ENCODE assay signal across 1 cellular context in the genomic region with DNA sequence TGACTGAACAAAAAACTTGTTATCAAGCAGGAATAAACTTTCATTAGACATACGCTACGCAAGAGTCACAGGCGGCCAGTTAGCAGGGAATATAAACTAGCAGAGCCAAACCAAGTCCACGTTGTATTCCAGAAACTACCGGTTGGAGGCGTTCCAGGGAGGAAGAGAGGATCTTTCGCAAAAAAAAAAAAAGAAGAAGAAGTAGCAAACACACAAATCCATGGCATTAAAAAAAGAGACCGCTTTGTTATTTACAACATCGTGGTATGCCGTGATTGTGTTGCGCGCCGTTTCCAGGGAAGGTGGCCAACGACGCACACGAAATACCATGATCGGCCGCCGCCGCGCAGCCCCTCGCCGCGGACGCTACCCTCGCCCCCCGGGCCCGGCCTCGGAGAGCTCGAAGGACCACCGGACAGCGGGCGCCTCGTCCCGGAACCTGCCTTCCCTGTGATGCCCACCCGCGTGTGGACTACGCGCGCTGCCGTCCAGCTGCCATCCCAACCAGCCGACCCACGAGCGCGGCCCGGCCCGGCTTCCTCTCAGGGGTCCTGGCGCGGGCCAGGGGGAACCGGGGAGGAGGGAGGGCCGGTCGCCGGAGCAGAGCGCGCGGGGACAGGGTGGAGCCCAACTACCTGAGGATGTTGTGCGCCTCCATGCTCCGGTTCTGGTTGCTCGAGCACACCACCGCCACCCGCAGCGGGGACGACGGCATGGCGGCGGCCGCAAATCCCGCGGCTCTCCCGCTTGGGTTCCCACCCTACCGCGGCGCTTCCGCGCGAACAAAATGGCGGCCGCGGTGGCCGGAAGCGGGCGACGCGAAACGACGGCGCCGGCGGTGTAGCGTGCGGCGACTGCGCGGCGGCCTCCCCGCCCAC.
TF ChIP-seq lines count a peak whose summit lies in the region.

No MANE protein-coding gene starts in this region.

TF ChIP-seq in HepG2, 621 proteins besides CTCF, POLR2A, EP300 and RAD21 (continued from another document and continues in another):
- TF ChIP-seq HES4 (CRISPR knock-in tag; IDR thresholded peaks at IDR 0.05; ENCODE audit: borderline replicate concordance) (peak; percentile 67; the same call in 1 of the 2 replicates), SETDB1 (CRISPR knock-in tag; IDR thresholded peaks at IDR 0.05; ENCODE audit: borderline replicate concordance) (no peak), ZMYM2 (CRISPR knock-in tag; IDR thresholded peaks at IDR 0.05) (no peak), ZNF614 (CRISPR knock-in tag; IDR thresholded peaks at IDR 0.05; ENCODE audit: borderline replicate concordance) (no peak), ZBTB46 (CRISPR knock-in tag; IDR thresholded peaks at IDR 0.05; ENCODE audit: borderline replicate concordance) (no peak), SMYD3 (CRISPR knock-in tag; IDR thresholded peaks at IDR 0.05) (no peak), KLF15 (CRISPR knock-in tag; IDR thresholded peaks at IDR 0.05; ENCODE audit: borderline replicate concordance) (no peak), GABPB1 (CRISPR knock-in tag; IDR thresholded peaks at IDR 0.05) (peak; percentile 90; the same call in 1 of the 2 replicates), SMAD1 (CRISPR knock-in tag; IDR thresholded peaks at IDR 0.05; ENCODE audit: borderline replicate concordance, low read depth) (no peak), ZNF740 (CRISPR knock-in tag; IDR thresholded peaks at IDR 0.05) (no peak), EEA1 (CRISPR knock-in tag; IDR thresholded peaks at IDR 0.05; ENCODE audit: borderline replicate concordance) (0 out of 2 replicates have a peak, but pooled peaks have one; percentile 44), MEIS2 (CRISPR knock-in tag; IDR thresholded peaks at IDR 0.05) (no peak), NBN (conservative IDR thresholded peaks at IDR 0.05) (no peak), AGO2 (optimal IDR thresholded peaks at IDR 0.05; ENCODE audit: low read depth, low read length) (peak; percentile 84), RFX1 (IDR thresholded peaks at IDR 0.05) (no peak), ZNF883 (CRISPR knock-in tag; IDR thresholded peaks at IDR 0.05; ENCODE audit: not compliant biosample characterization) (no peak), FOSL2 (CRISPR knock-in tag; IDR thresholded peaks at IDR 0.05) (no peak), SMAD3 (CRISPR knock-in tag; IDR thresholded peaks at IDR 0.05) (no peak), ZFP90 (CRISPR knock-in tag; IDR thresholded peaks at IDR 0.05; ENCODE audit: borderline replicate concordance) (no peak), ONECUT2 (CRISPR knock-in tag; IDR thresholded peaks at IDR 0.05) (no peak), ZBTB21 (CRISPR knock-in tag; IDR thresholded peaks at IDR 0.05) (no peak), ZNF276 (CRISPR knock-in tag; IDR thresholded peaks at IDR 0.05; ENCODE audit: low read depth) (no peak), SOX13 (IDR thresholded peaks at IDR 0.05) (no peak), SOX13 (CRISPR knock-in tag; conservative IDR thresholded peaks at IDR 0.05 in 1 of 2, IDR thresholded peaks at IDR 0.05 in 1 of 2) (no peak), DDIT3 (CRISPR knock-in tag; IDR thresholded peaks at IDR 0.05) (no peak), ZNF432 (CRISPR knock-in tag; IDR thresholded peaks at IDR 0.05; ENCODE audit: borderline replicate concordance) (no peak), ZNF430 (CRISPR knock-in tag; IDR thresholded peaks at IDR 0.05) (peak; percentile 74; the same call in 1 of the 2 replicates), NFKB2 (CRISPR knock-in tag; IDR thresholded peaks at IDR 0.05; ENCODE audit: borderline replicate concordance) (no peak; the same call in 1 of the 2 replicates), HDAC6 (IDR thresholded peaks at IDR 0.05; ENCODE audit: low read depth, low read length) (no peak), GABPA (IDR thresholded peaks at IDR 0.05; ENCODE audit: low read depth, low read length) (peak; percentile 46), GABPA (CRISPR knock-in tag; IDR thresholded peaks at IDR 0.05; ENCODE audit: low read depth) (no peak), AHR (CRISPR knock-in tag; IDR thresholded peaks at IDR 0.05) (no peak), ELK4 (CRISPR knock-in tag; IDR thresholded peaks at IDR 0.05; ENCODE audit: borderline replicate concordance) (no peak), RFX5 (IDR thresholded peaks at IDR 0.05; ENCODE audit: low read depth, low read length) (no peak), GLI4 (CRISPR knock-in tag; IDR thresholded peaks at IDR 0.05; ENCODE audit: borderline replicate concordance) (no peak), ZNF251 (CRISPR knock-in tag; IDR thresholded peaks at IDR 0.05) (no peak), ZBTB1 (CRISPR knock-in tag; IDR thresholded peaks at IDR 0.05; ENCODE audit: borderline replicate concordance) (no peak; the same call in 1 of the 2 replicates), ZNF549 (CRISPR knock-in tag; IDR thresholded peaks at IDR 0.05) (no peak), JDP2 (CRISPR knock-in tag; IDR thresholded peaks at IDR 0.05; ENCODE audit: borderline replicate concordance) (no peak), ZFP36L1 (CRISPR knock-in tag; IDR thresholded peaks at IDR 0.05) (peak; percentile 27; the same call in 1 of the 2 replicates), ZHX1 (CRISPR knock-in tag; IDR thresholded peaks at IDR 0.05; ENCODE audit: low read depth) (no peak), PTBP1 (IDR thresholded peaks at IDR 0.05; ENCODE audit: low read depth, low read length, poor library complexity, severe bottlenecking) (no peak), PRDM4 (CRISPR knock-in tag; IDR thresholded peaks at IDR 0.05; ENCODE audit: borderline replicate concordance) (no peak), SP5 (CRISPR knock-in tag; IDR thresholded peaks at IDR 0.05; ENCODE audit: borderline replicate concordance, low read depth) (no peak), ZNF10 (CRISPR knock-in tag; IDR thresholded peaks at IDR 0.05; ENCODE audit: borderline replicate concordance, low read depth) (no peak), ZNF83 (CRISPR knock-in tag; IDR thresholded peaks at IDR 0.05; ENCODE audit: borderline replicate concordance) (no peak), ZNF615 (CRISPR knock-in tag; IDR thresholded peaks at IDR 0.05; ENCODE audit: borderline replicate concordance) (no peak)
- TF ChIP-seq, protein P1, sequence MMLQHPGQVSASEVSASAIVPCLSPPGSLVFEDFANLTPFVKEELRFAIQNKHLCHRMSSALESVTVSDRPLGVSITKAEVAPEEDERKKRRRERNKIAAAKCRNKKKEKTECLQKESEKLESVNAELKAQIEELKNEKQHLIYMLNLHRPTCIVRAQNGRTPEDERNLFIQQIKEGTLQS (CRISPR knock-in tag; IDR thresholded peaks at IDR 0.05) = no peak
- TF ChIP-seq, protein P2, sequence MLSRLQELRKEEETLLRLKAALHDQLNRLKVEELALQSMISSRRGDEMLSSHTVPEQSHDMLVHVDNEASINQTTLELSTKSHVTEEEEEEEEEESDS (CRISPR knock-in tag; IDR thresholded peaks at IDR 0.05; ENCODE audit: borderline replicate concordance) = no peak
- TF ChIP-seq, protein P3, sequence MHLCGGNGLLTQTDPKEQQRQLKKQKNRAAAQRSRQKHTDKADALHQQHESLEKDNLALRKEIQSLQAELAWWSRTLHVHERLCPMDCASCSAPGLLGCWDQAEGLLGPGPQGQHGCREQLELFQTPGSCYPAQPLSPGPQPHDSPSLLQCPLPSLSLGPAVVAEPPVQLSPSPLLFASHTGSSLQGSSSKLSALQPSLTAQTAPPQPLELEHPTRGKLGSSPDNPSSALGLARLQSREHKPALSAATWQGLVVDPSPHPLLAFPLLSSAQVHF (CRISPR knock-in tag; IDR thresholded peaks at IDR 0.05) = no peak
- TF ChIP-seq, protein P4, sequence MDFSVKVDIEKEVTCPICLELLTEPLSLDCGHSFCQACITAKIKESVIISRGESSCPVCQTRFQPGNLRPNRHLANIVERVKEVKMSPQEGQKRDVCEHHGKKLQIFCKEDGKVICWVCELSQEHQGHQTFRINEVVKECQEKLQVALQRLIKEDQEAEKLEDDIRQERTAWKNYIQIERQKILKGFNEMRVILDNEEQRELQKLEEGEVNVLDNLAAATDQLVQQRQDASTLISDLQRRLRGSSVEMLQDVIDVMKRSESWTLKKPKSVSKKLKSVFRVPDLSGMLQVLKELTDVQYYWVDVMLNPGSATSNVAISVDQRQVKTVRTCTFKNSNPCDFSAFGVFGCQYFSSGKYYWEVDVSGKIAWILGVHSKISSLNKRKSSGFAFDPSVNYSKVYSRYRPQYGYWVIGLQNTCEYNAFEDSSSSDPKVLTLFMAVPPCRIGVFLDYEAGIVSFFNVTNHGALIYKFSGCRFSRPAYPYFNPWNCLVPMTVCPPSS (IDR thresholded peaks at IDR 0.05) = no peak
- TF ChIP-seq, protein P5, sequence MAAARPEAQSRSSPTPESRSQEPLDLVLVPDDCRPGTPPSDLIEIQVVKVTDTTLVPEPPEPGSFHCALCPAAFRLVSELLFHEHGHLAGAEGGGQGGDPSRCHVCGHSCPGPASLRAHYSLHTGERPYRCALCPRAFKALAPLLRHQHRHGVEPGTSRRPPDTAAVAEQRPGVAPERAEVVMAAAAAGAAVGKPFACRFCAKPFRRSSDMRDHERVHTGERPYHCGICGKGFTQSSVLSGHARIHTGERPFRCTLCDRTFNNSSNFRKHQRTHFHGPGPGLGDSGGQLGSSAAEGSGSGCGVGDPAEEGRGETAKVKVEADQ (CRISPR knock-in tag; IDR thresholded peaks at IDR 0.05; ENCODE audit: borderline replicate concordance) = no peak
